In the genomic region with DNA sequence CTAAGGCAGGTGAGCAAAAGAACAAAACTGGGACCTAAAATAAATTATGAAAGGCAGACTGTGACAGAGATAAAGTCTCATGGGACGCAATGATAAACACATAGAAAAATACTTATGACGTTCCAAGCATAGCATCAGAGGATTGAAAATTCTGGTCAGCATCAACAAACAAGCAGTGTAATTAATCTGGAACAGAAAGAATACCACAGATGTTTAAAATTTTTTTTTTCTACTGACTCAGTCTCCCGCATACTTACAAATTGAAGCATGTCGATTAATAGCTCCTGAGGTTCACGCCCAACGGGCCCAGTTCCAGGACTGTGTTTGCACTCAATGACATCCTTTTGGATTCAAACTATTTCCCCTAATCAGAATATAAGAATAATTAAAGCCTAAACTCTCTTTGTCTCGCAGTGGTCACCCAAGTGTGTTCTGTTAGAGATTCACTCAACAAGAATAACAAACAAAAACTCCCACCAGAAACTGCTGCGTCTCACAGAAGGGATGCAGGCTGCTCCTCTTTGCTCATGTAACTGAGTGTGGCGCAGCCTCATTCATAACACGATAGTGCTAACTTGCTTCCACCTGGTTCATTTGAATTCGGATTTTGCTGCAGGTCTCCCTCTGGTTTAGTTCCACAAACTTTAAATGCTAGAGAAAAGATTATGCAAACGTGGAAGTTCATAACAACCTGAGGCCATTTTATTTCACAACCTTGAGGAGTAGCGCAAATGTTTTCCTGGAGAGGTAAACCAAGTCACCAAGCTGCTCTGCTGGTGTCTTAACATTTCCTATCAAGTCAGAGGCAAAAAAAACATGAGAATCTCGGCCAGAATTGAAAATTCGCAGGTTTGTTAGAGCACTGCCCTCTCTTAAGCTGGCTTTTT, we compare ENCODE assay signal across 24 cellular contexts.
A peak's percentile ranks its signal among the peaks of the same experiment; 100 is the strongest.
DNase-seq lines count a peak whose midpoint lies in the region; ATAC-seq and TF ChIP-seq lines count a peak whose summit lies in the region.
"Had no signal": no experiment of that assay in that cellular context is flagged by ENCODE, and none has a peak within 500 bp of the region (broad histone marks: within the 10 kb centered on the region; RNA-seq: fewer than 3 reads in every experiment).

No MANE protein-coding gene starts in this region.

- no peak overlapping the region for H2BK120ac ChIP-seq in trophoblast cell (ENCODE audit: insufficient read depth, low read length, poor library complexity)

- no peak overlapping the region for H2BK5ac ChIP-seq in trophoblast cell (ENCODE audit: low read depth, low read length, poor library complexity)

- no peak overlapping the region for H2AK5ac ChIP-seq in trophoblast cell (ENCODE audit: low read length)

- no peaks in the 10 kb centered on the region for H3K36me3 ChIP-seq in SJSA1
- H3K36me3 ChIP-seq in trophoblast cell (ENCODE audit: control insufficient read depth in 1 of 2, insufficient read depth in 2 of 2, low read length in 2 of 2): no peaks in the 10 kb centered on the region
- H3K36me3 ChIP-seq: lower lobe of right lung, thoracic aorta, WERI-Rb-1 had no signal

- no peak overlapping the region for H2BK12ac ChIP-seq in trophoblast cell (ENCODE audit: low read length)

- no peak overlapping the region for H3K14ac ChIP-seq in trophoblast cell (ENCODE audit: low read length)

- no peak overlapping the region for H4K91ac ChIP-seq in trophoblast cell (ENCODE audit: low read depth, low read length)

- H3K4ac ChIP-seq in trophoblast cell (ENCODE audit: low read depth, low read length): no peak overlapping the region

- no peak overlapping the region for H4K8ac ChIP-seq in trophoblast cell (ENCODE audit: low read depth, low read length)

- H3K27ac ChIP-seq in SJSA1 (no peak overlapping the region), trophoblast cell (ENCODE audit: low read depth, low read length) (no peak overlapping the region)
- H3K27ac ChIP-seq: body of pancreas, dorsolateral prefrontal cortex, hepatocyte, lower lobe of right lung, thoracic aorta, WERI-Rb-1 had no signal

- H3K79me1 ChIP-seq in trophoblast cell (ENCODE audit: low read length): no peaks in the 10 kb centered on the region

- H4K12ac ChIP-seq in trophoblast cell (ENCODE audit: low read depth, low read length): no peak overlapping the region

- no peaks in the 10 kb centered on the region for H3K9me3 ChIP-seq in SJSA1 (replicated peaks)
- no peaks in the 10 kb centered on the region for H3K9me3 ChIP-seq in trophoblast cell (ENCODE audit: insufficient read depth, low read depth, low read length)
- H3K9me3 ChIP-seq: body of pancreas, lower lobe of right lung, thoracic aorta had no signal

- no peak for TF ChIP-seq CTCF in fibroblast of mammary gland (conservative IDR thresholded peaks at IDR 0.05; ENCODE audit: control insufficient read depth, insufficient read depth, low read depth, low read length)

- DNase-seq in EH (ENCODE audit: low read depth) (peak; percentile 80), SJSA1 (ENCODE audit: low read depth in 1 of 2, low spot score in 2 of 2) (peak; percentile 41 to 68), fibroblast of mammary gland (ENCODE audit: low read depth) (peak; percentile 35), trophoblast cell (peak; percentile 64 to 84), HCEC 1CT (no peak)
- DNase-seq in effector CD8-positive, alpha-beta T cell (lab: John Stamatoyannopoulos, UW): no peak
- DNase-seq: activated CD4-positive, alpha-beta T cell treated with anti-CD3 and anti-CD28 coated beads, Interleukin-2, amount 50 U/mL, for 1 hour; body of pancreas; cerebellar nuclear complex; DMS79; dorsolateral prefrontal cortex; foreskin melanocyte; lower lobe of right lung; NCI-H187; NCI-H226; NCI-H82; RPMI8226; stimulated activated naive CD8-positive, alpha-beta T cell treated with anti-CD3 and anti-CD28 coated beads, Interleukin-15, Interleukin-2, amounts not matched to agents 100 U/mL and 50 U/mL, for 24 hours; WERI-Rb-1 had no signal

- no peak overlapping the region for H3K9ac ChIP-seq in trophoblast cell (ENCODE audit: low read length)

- H3K27me3 ChIP-seq in SJSA1 (replicated peaks) (no peaks in the 10 kb centered on the region), trophoblast cell (ENCODE audit: insufficient read depth, low read length) (no peaks in the 10 kb centered on the region)
- H3K27me3 ChIP-seq: body of pancreas, dorsolateral prefrontal cortex, hepatocyte had no signal

- no peak overlapping the region for H3K4me2 ChIP-seq in trophoblast cell (ENCODE audit: low read length)
- H3K4me2 ChIP-seq: hepatocyte had no signal

- no peak overlapping the region for H2AFZ ChIP-seq in trophoblast cell (ENCODE audit: insufficient read depth, low read length, poor library complexity)
- H2AFZ ChIP-seq: hepatocyte had no signal

- no peak for ATAC-seq in HG03095 (IDR thresholded peaks at IDR 0.05; ENCODE audit: unreplicated experiment)
- ATAC-seq: activated naive CD4-positive, alpha-beta T cell treated with anti-CD3 and anti-CD28 coated beads, Interleukin-2, amount 50 U/mL, for 72 hours; body of pancreas; lower lobe of right lung; sciatic nerve; stimulated activated naive CD8-positive, alpha-beta T cell treated with anti-CD3 and anti-CD28 coated beads, Interleukin-15, Interleukin-2, amounts not matched to agents 100 U/mL and 50 U/mL, for 24 hours had no signal

- no peak overlapping the region for H3K23ac ChIP-seq in trophoblast cell (ENCODE audit: low read length)

- H3K4me1 ChIP-seq in SJSA1 (replicated peaks): peaks cover 13% of the 10 kb centered on the region
- no peaks in the 10 kb centered on the region for H3K4me1 ChIP-seq in trophoblast cell (ENCODE audit: control insufficient read depth in 1 of 2, insufficient read depth in 2 of 2, low read length in 2 of 2)
- H3K4me1 ChIP-seq: body of pancreas, lower lobe of right lung had no signal

- no peak overlapping the region for H3K18ac ChIP-seq in trophoblast cell (ENCODE audit: low read length)

- H3K79me2 ChIP-seq in trophoblast cell (ENCODE audit: control insufficient read depth, insufficient read depth, low read length, poor library complexity): no peaks in the 10 kb centered on the region
- H3K79me2 ChIP-seq: hepatocyte had no signal

- no CpG with 5 or more reads among the region's 15 CpGs for WGBS in trophoblast cell (ENCODE audit: extremely low coverage, insufficient coverage, insufficient read length)

- no peak overlapping the region for H3K4me3 ChIP-seq in SJSA1
- H3K4me3 ChIP-seq in fibroblast of mammary gland (ENCODE audit: control insufficient read depth, low read depth, low read length): no peak overlapping the region
- no peak overlapping the region for H3K4me3 ChIP-seq in trophoblast cell (ENCODE audit: low read depth, low read length)
- H3K4me3 ChIP-seq: body of pancreas, dorsolateral prefrontal cortex, hepatocyte, lower lobe of right lung, thoracic aorta had no signal

Comparison
In these comparisons a context has a peak if more than half of its experiments do, and no peak if none do; other contexts are left out.
1. DNase-seq: peak in EH (single experiment), SJSA1 (2 of 2), fibroblast of mammary gland (single experiment) and trophoblast cell (2 of 2); none in HCEC 1CT (single experiment) and effector CD8-positive, alpha-beta T cell (single experiment).